ENCODE assay signal across 19 cellular contexts in genomic region chr6:137653698-137654059, GRCh38.
"Had no signal": no experiment of that assay in that cellular context is flagged by ENCODE, and none has a peak within 500 bp of the region (broad histone marks: within the 10 kb centered on the region; RNA-seq: fewer than 3 reads in every experiment).

No MANE protein-coding gene starts in this region.

- FAIRE-seq: HTR-8/SVneo had no signal

- H3K27ac ChIP-seq: HL-60, RWPE1, SJCRH30 had no signal

- H3K36me3 ChIP-seq: MG63, SJCRH30 had no signal

- H3K27me3 ChIP-seq: MG63, SJCRH30 had no signal

- DNase-seq: MG63; NCI-H1436 treated with DMSO at 0.1 percent for 48 hours; NCI-H1694; NCI-H187 treated with DMSO at 0.1 percent for 48 hours; NCI-H2029 treated with DMSO at 0.1 percent for 48 hours; NCI-H524; NCI-H526 treated with DMSO at 0.1 percent for 48 hours; NCI-H774; NK-92 treated with Interleukin-12 subunit alpha and Interleukin-12 subunit beta, amount 100 ng/mL, for 24 hours; PC-3; SHP77; SJCRH30; T-helper 1 cell; T-helper 17 cell had no signal

- H3K4me3 ChIP-seq: MG63, SJCRH30 had no signal

- ATAC-seq: Panc1, PC-3, SK-N-SH treated with all-trans-retinoic acid at 6 μM for 48 hours, T-helper 17 cell had no signal
